16 cellular contexts compared by ENCODE assay signal in the genomic region with DNA sequence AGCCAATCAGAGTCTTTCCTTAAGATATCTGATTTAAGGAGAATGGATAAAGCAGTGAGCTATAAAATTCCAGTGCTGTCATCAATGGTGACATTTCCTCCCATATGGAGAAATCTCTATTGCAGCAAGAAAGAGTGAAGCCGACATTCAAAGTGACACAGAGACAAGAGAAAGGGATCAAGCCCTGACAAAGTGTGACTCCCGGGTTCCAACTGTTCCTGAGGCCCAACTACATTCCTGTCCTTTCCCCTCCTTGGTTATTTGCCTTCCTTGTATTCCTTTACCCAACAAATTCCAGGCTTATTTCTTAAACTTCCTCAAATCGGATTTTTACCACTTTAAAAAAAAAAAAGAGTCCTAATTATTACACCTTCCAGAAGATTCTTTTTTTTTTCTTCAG.
"Had no signal": no experiment of that assay in that cellular context is flagged by ENCODE, and none has a peak within 500 bp of the region (broad histone marks: within the 10 kb centered on the region; RNA-seq: fewer than 3 reads in every experiment).

No MANE protein-coding gene starts in this region.

- H3K27me3 ChIP-seq: colonic mucosa, sigmoid colon, thyroid gland, vagina had no signal

- H3K9me3 ChIP-seq: colonic mucosa, mucosa of descending colon, sigmoid colon, thyroid gland, vagina had no signal

- H3K36me3 Mint-ChIP-seq: natural killer cell had no signal

- H3K4me1 Mint-ChIP-seq: activated CD4-positive, alpha-beta T cell treated with anti-CD3 and anti-CD28 coated beads, Interleukin-2, amount 10 ng/mL, durations not matched to agents 7 days and 5 days; natural killer cell had no signal

- H3K27me3 Mint-ChIP-seq: activated CD4-positive, alpha-beta T cell treated with anti-CD3 and anti-CD28 coated beads, Interleukin-2, amount 10 ng/mL, durations not matched to agents 7 days and 5 days; stimulated activated naive CD8-positive, alpha-beta T cell treated with anti-CD3 and anti-CD28 coated beads, Interleukin-15, Interleukin-2, amounts not matched to agents 100 ng/mL and 50 ng/mL, for 24 hours had no signal

- H3K4me3 Mint-ChIP-seq: activated CD4-positive, alpha-beta T cell treated with anti-CD3 and anti-CD28 coated beads, Interleukin-2, amount 10 ng/mL, durations not matched to agents 7 days and 5 days; natural killer cell; stimulated activated naive CD8-positive, alpha-beta T cell treated with anti-CD3 and anti-CD28 coated beads, Interleukin-15, Interleukin-2, amounts not matched to agents 100 ng/mL and 50 ng/mL, for 24 hours; T-helper 1 cell treated with Interleukin-12 subunit alpha and Interleukin-12 subunit beta and Interleukin-4 antibody, amounts not matched to agents 30 μg/mL and 1 μg/mL, for 36 hours had no signal

- H3K27ac Mint-ChIP-seq: activated CD4-positive, alpha-beta T cell treated with anti-CD3 and anti-CD28 coated beads, Interleukin-2, amount 10 ng/mL, durations not matched to agents 7 days and 5 days; natural killer cell; stimulated activated naive CD8-positive, alpha-beta T cell treated with anti-CD3 and anti-CD28 coated beads, Interleukin-15, Interleukin-2, amounts not matched to agents 100 ng/mL and 50 ng/mL, for 24 hours; T-helper 1 cell treated with Interleukin-12 subunit alpha and Interleukin-12 subunit beta and Interleukin-4 antibody, amounts not matched to agents 30 μg/mL and 1 μg/mL, for 36 hours had no signal

- H3K27ac ChIP-seq: colonic mucosa, sigmoid colon, thyroid gland, vagina had no signal

- H3K4me1 ChIP-seq: colonic mucosa, thyroid gland had no signal

- H3K4me3 ChIP-seq: colonic mucosa, lung, mucosa of descending colon, sigmoid colon, thyroid gland, vagina had no signal

- ATAC-seq: natural killer cell had no signal

- H3K36me3 ChIP-seq: colonic mucosa, sigmoid colon, thyroid gland, vagina had no signal

- DNase-seq: activated CD4-positive, alpha-beta T cell treated with anti-CD3 and anti-CD28 coated beads, Interleukin-2, amount 10 ng/mL, durations not matched to agents 7 days and 5 days; activated CD8-positive, alpha-beta memory T cell treated with anti-CD3 and anti-CD28 coated beads for 24 hours; activated naive CD4-positive, alpha-beta T cell treated with Interleukin-2 at 50 U/mL for 16 hours; colonic mucosa; effector memory CD4-positive, alpha-beta T cell; hippocampal formation; left cardiac atrium; mucosa of descending colon; natural killer cell; sigmoid colon; stimulated activated CD4-positive, alpha-beta T cell treated with anti-CD3 and anti-CD28 coated beads, Interleukin-12 subunit alpha, Interleukin-12 subunit beta, amount 100 ng/mL, for 4 hours; thyroid gland had no signal
